In genomic region chr11:79396674-79397073, GRCh38 we compare ENCODE assay signal across 2 cellular contexts.
TF ChIP-seq lines count a peak whose summit lies in the region.

No MANE protein-coding gene starts in this region.

TF ChIP-seq in SK-N-SH, 30 proteins besides CTCF, POLR2A, EP300 and RAD21 (continued from another document):
- TF ChIP-seq MAX (IDR thresholded peaks at IDR 0.05; ENCODE audit: low read depth) = no peak

TF ChIP-seq in SK-N-SH treated with all-trans-retinoic acid at 6 μM for 48 hours, 23 proteins besides CTCF, POLR2A, EP300 and RAD21 (continued from another document):
- TF ChIP-seq, protein P1, sequence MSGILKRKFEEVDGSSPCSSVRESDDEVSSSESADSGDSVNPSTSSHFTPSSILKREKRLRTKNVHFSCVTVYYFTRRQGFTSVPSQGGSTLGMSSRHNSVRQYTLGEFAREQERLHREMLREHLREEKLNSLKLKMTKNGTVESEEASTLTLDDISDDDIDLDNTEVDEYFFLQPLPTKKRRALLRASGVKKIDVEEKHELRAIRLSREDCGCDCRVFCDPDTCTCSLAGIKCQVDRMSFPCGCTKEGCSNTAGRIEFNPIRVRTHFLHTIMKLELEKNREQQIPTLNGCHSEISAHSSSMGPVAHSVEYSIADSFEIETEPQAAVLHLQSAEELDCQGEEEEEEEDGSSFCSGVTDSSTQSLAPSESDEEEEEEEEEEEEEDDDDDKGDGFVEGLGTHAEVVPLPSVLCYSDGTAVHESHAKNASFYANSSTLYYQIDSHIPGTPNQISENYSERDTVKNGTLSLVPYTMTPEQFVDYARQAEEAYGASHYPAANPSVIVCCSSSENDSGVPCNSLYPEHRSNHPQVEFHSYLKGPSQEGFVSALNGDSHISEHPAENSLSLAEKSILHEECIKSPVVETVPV (CRISPR knock-in tag; IDR thresholded peaks at IDR 0.05) = no peak
- TF ChIP-seq, protein P2, sequence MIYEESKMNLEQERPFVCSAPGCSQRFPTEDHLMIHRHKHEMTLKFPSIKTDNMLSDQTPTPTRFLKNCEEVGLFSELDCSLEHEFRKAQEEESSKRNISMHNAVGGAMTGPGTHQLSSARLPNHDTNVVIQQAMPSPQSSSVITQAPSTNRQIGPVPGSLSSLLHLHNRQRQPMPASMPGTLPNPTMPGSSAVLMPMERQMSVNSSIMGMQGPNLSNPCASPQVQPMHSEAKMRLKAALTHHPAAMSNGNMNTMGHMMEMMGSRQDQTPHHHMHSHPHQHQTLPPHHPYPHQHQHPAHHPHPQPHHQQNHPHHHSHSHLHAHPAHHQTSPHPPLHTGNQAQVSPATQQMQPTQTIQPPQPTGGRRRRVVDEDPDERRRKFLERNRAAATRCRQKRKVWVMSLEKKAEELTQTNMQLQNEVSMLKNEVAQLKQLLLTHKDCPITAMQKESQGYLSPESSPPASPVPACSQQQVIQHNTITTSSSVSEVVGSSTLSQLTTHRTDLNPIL (CRISPR knock-in tag; IDR thresholded peaks at IDR 0.05; ENCODE audit: low read depth) = no peak
- TF ChIP-seq PATZ1 (CRISPR knock-in tag; IDR thresholded peaks at IDR 0.05; ENCODE audit: borderline replicate concordance) (no peak), GLIS3 (CRISPR knock-in tag; IDR thresholded peaks at IDR 0.05) (no peak), ESRRG (CRISPR knock-in tag; IDR thresholded peaks at IDR 0.05) (no peak), ZFP3 (CRISPR knock-in tag; IDR thresholded peaks at IDR 0.05) (no peak), POU6F1 (CRISPR knock-in tag; IDR thresholded peaks at IDR 0.05; ENCODE audit: borderline replicate concordance, low read depth) (no peak), CSDC2 (CRISPR knock-in tag; IDR thresholded peaks at IDR 0.05) (no peak)
TF ChIP-seq in SK-N-SH treated with all-trans-retinoic acid at 6 μM for 48 hours: peak in this region for 0.
